2 cellular contexts compared by ENCODE assay signal in genomic region chr1:162432977-162433713, GRCh38. TPM values are rescaled to one million over a fixed set of nuclear protein-coding genes. Genes with fewer than 3 reads are reported as not detected.
"Had no signal": no experiment of that assay in that cellular context is flagged by ENCODE, and none has a peak within 500 bp of the region (broad histone marks: within the 10 kb centered on the region; RNA-seq: fewer than 3 reads in every experiment).

No MANE protein-coding gene starts in this region.

RNA-seq across cellular contexts. Expression of gene SH2D1B, which starts 21.2 kb away (rescaled TPM):
- total RNA-seq: G401, GM12878 had no signal

RNA-seq across cellular contexts. Expression of gene C1orf226, which starts 51.6 kb away (rescaled TPM):
- total RNA-seq: GM12878 had no signal
- polyA plus RNA-seq: GM12878 had no signal

RNA-seq across cellular contexts. Expression of gene SPATA46, which starts 56.5 kb away (rescaled TPM):
- total RNA-seq: G401, GM12878 had no signal
- polyA plus RNA-seq: GM12878 had no signal
